ENCODE assay signal across 3 cellular contexts in genomic region chr1:148703973-148704591, GRCh38. TPM values are rescaled to one million over a fixed set of nuclear protein-coding genes. Genes with fewer than 3 reads are reported as not detected.
"Had no signal": no experiment of that assay in that cellular context is flagged by ENCODE, and none has a peak within 500 bp of the region (broad histone marks: within the 10 kb centered on the region; RNA-seq: fewer than 3 reads in every experiment).

No MANE protein-coding gene starts in this region.

RNA-seq across cellular contexts. Expression of gene NUDT4B, which starts 44.5 kb away (rescaled TPM):
- total RNA-seq: naive thymus-derived CD8-positive, alpha-beta T cell; neural crest cell; osteocyte had no signal
